9 cellular contexts compared by ENCODE assay signal in the genomic region with DNA sequence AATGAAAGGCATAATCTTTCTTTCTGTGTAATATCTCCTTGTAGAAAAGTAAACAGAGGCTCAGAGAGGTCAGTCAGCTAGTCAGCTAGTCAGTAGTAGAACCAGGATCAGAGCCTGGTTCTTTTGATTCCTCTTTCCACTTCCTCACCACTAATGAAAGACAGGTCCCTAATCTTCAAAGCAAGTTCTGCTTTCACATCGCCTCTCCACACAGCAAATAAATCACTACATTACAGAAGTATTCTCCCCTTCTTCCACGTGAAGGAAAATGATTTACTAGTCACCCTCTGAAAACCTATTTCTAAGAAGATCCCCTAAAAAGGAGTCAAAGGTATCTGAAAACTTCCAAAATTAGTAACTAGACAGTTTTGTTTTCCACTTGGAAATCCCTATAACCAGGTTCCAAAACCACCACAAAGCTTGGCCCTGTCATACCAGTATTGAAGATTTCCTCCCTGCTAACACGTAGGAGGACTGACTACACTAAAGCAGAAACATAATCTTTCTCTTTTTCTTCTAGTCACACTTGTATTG.
DNase-seq lines count a peak whose midpoint lies in the region; ATAC-seq and TF ChIP-seq lines count a peak whose summit lies in the region.
"Had no signal": no experiment of that assay in that cellular context is flagged by ENCODE, and none has a peak within 500 bp of the region (broad histone marks: within the 10 kb centered on the region; RNA-seq: fewer than 3 reads in every experiment).

No MANE protein-coding gene starts in this region.

- no peaks in the 10 kb centered on the region for H3K36me3 Mint-ChIP-seq in chondrocyte (ENCODE audit: low read depth)
- H3K36me3 Mint-ChIP-seq: activated naive CD4-positive, alpha-beta T cell treated with anti-CD3 and anti-CD28 coated beads, Interleukin-2, amount 50 U/mL, for 24 hours had no signal

- H3K36me3 ChIP-seq in skeletal muscle tissue (ENCODE audit: control insufficient read depth in 3 of 3, insufficient read depth in 3 of 3, low read length in 3 of 3) (no peaks in the 10 kb centered on the region), suprapubic skin (no peaks in the 10 kb centered on the region)

- H3K27me3 Mint-ChIP-seq in chondrocyte (ENCODE audit: low read depth) = no peaks in the 10 kb centered on the region

- H3K4me1 Mint-ChIP-seq in chondrocyte (ENCODE audit: low read depth) = peaks cover 24% of the 10 kb centered on the region

- peak overlapping the region in 2 of 3 donors; percentile 35 to 46 for H3K9ac ChIP-seq in skeletal muscle tissue (ENCODE audit: low read depth in 1 of 3, low read length in 3 of 3)

- no peak overlapping the region for H3K4me3 Mint-ChIP-seq in chondrocyte (ENCODE audit: unreplicated experiment)
- H3K4me3 Mint-ChIP-seq: activated naive CD4-positive, alpha-beta T cell treated with anti-CD3 and anti-CD28 coated beads, Interleukin-2, amount 50 U/mL, for 24 hours had no signal

- 16% methylated on average over 3 of the region's 3 CpGs for WGBS in suprapubic skin

- H3K27ac Mint-ChIP-seq in chondrocyte (ENCODE audit: unreplicated experiment) = peak overlapping the region; percentile 76
- H3K27ac Mint-ChIP-seq: activated naive CD4-positive, alpha-beta T cell treated with anti-CD3 and anti-CD28 coated beads, Interleukin-2, amount 50 U/mL, for 24 hours had no signal

- TF ChIP-seq POLR2A in suprapubic skin (IDR thresholded peaks at IDR 0.05) = no peak

- ATAC-seq in HG03469 (IDR thresholded peaks at IDR 0.05; ENCODE audit: unreplicated experiment) = peak; percentile 71

- H3K27ac ChIP-seq in skeletal muscle tissue (ENCODE audit: low read depth, low read length) (no peak overlapping the region), suprapubic skin (no peak overlapping the region)

- H3K4me1 ChIP-seq in skeletal muscle tissue (ENCODE audit: control insufficient read depth in 3 of 3, insufficient read depth in 3 of 3, low read length in 3 of 3) (peaks cover 0 to 2% (median 0%) of the 10 kb centered on the region in 3 donors), suprapubic skin (peaks cover 13% of the 10 kb centered on the region)

- H3K27me3 ChIP-seq in skeletal muscle tissue (ENCODE audit: control insufficient read depth in 3 of 3, insufficient read depth in 3 of 3, low read length in 3 of 3) (no peaks in the 10 kb centered on the region), suprapubic skin (no peaks in the 10 kb centered on the region)

- TF ChIP-seq EP300 in suprapubic skin (IDR thresholded peaks at IDR 0.05) = no peak

- H3K4me3 ChIP-seq in skeletal muscle tissue (ENCODE audit: low read length in 3 of 3) (no peak overlapping the region), suprapubic skin (no peak overlapping the region)

- no peaks in the 10 kb centered on the region for H3K9me3 Mint-ChIP-seq in chondrocyte (ENCODE audit: low read depth)
- H3K9me3 Mint-ChIP-seq: activated naive CD4-positive, alpha-beta T cell treated with anti-CD3 and anti-CD28 coated beads, Interleukin-2, amount 50 U/mL, for 24 hours had no signal

- TF ChIP-seq CTCF in GM20000 (IDR thresholded peaks at IDR 0.05; ENCODE audit: extremely low read depth, missing control alignments) (no peak), chondrocyte (IDR thresholded peaks at IDR 0.05) (peak; percentile 35), suprapubic skin (IDR thresholded peaks at IDR 0.05) (no peak)

- H3K9me3 ChIP-seq in skeletal muscle tissue (ENCODE audit: control insufficient read depth in 3 of 3, low read length in 3 of 3) (no peaks in the 10 kb centered on the region), suprapubic skin (no peaks in the 10 kb centered on the region)

- DNase-seq in CD1c-positive myeloid dendritic cell (ENCODE audit: extremely low spot score) = peak; percentile 84
- peak; percentile 45 for DNase-seq in GM20000 (ENCODE audit: low spot score)
- DNase-seq in chondrocyte (ENCODE audit: low spot score) = no peak
- DNase-seq in stimulated activated CD4-positive, alpha-beta T cell treated with anti-CD3 and anti-CD28 coated beads, Interleukin-4, amount 100 ng/mL, for 4 hours = no peak
- DNase-seq in NCI-H345 (lab: John Stamatoyannopoulos, UW) = no peak
- DNase-seq in suprapubic skin (ENCODE audit: low spot score in 2 of 2) = no peak

Comparison
In these comparisons a context has a peak if more than half of its experiments do, and no peak if none do; other contexts are left out.
1. DNase-seq: peak in CD1c-positive myeloid dendritic cell (single experiment) and GM20000 (single experiment); none in chondrocyte (single experiment), stimulated activated CD4-positive, alpha-beta T cell treated with anti-CD3 and anti-CD28 coated beads, Interleukin-4, amount 100 ng/mL, for 4 hours (0 of 2), NCI-H345 (single experiment) and suprapubic skin (0 of 2).